ENCODE assay signal across 18 cellular contexts in the genomic region with DNA sequence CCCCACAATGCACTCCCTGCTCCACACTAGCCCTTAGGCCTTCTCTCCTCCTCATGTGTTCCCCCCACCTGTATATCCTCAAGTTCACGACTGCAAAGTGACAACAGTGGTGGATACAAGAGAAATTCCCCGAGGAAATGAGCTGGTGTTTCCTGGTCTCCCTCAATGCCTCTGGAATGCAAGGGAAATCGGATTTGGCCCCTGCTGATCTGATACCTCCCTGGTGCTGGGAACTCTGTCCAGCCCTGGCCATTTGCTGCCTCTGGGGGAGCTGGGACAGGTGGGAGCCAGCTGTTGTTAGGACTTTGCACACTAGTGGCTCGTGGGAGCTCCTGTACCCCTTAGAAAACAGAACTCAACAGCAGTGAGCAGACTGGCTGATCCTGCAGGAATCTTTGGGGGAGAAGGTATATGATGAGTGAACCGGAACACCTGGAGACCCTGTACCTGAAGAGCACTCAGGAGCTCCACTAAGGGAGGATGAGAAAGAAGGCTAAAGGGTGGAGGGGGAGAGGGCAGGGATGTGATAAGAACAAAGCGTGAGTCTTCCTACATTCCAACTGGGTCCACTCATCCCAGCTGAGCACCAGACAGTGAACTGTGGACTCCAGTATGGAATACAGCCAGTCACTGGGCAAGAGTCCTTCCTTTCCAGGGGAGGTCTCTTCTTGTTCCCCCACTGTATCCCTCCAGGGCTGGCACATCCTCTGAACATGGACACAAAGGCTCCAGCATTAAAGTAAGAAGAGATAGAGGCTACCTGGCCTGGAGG.
DNase-seq lines count a peak whose midpoint lies in the region; FAIRE-seq and TF ChIP-seq lines count a peak whose summit lies in the region.
"Had no signal": no experiment of that assay in that cellular context is flagged by ENCODE, and none has a peak within 500 bp of the region (broad histone marks: within the 10 kb centered on the region; RNA-seq: fewer than 3 reads in every experiment).

No MANE protein-coding gene starts in this region.

- H3K79me2 ChIP-seq in osteoblast (ENCODE audit: insufficient read depth, low read length), result no peaks in the 10 kb centered on the region

- peak overlapping the region; percentile 10 for H3K4me2 ChIP-seq in osteoblast (ENCODE audit: insufficient read depth, low read length)
- H3K4me2 ChIP-seq: KMS-11 had no signal

- no peaks in the 10 kb centered on the region for H4K20me1 ChIP-seq in osteoblast (ENCODE audit: insufficient read depth, low read length)

- H3K27ac ChIP-seq in osteoblast (ENCODE audit: low read depth, low read length), result peak overlapping the region; percentile 7
- H3K27ac ChIP-seq: HL-60, KMS-11, SK-N-MC had no signal

- FAIRE-seq in RCC 7860 (lab: Jason Lieb, UNC), result no peak
- no peak for FAIRE-seq in GM12891 (lab: Jason Lieb, UNC)
- FAIRE-seq: endometrium, keratinocyte had no signal

- no peaks in the 10 kb centered on the region for H3K27me3 ChIP-seq in osteoblast (ENCODE audit: insufficient read depth, low read length)

- H3K9me3 ChIP-seq in osteoblast (ENCODE audit: low read depth, low read length), result no peaks in the 10 kb centered on the region

- no peak for TF ChIP-seq POLR2A in GM12891 (IDR thresholded peaks at IDR 0.05; ENCODE audit: low read depth, low read length)

- TF ChIP-seq CTCF in fibroblast of the aortic adventitia (IDR thresholded peaks at IDR 0.05; ENCODE audit: insufficient read depth, low read length) (no peak), osteoblast (IDR thresholded peaks at IDR 0.05; ENCODE audit: extremely low read depth, low read depth, low read length) (no peak)

- H3K4me1 ChIP-seq in osteoblast (ENCODE audit: insufficient read depth, low read length), result peaks cover 21% of the 10 kb centered on the region

- H3K4me3 ChIP-seq in fibroblast of the aortic adventitia (ENCODE audit: low read depth, low read length), result no peak overlapping the region
- H3K4me3 ChIP-seq in osteoblast (ENCODE audit: insufficient read depth, low read length), result no peak overlapping the region
- H3K4me3 ChIP-seq: SK-N-MC had no signal

- DNase-seq in Daoy (ENCODE audit: low read depth), result peak; percentile 43
- peak; percentile 34 for DNase-seq in RCC 7860 (ENCODE audit: low spot score)
- DNase-seq in fibroblast of the aortic adventitia (ENCODE audit: low read depth), result peak; percentile 40
- peak; percentile 94 for DNase-seq in osteoblast (ENCODE audit: insufficient read length, low spot score, missing footprints)
- DNase-seq in stimulated activated CD4-positive, alpha-beta T cell treated with anti-CD3 and anti-CD28 coated beads, Interleukin-2, amount 100 ng/mL, for 48 hours, result no peak
- DNase-seq in NCI-H2171 (lab: John Stamatoyannopoulos, UW), result no peak
- no peak for DNase-seq in NCI-H1694 treated with DMSO at 0.1 percent for 48 hours (lab: John Stamatoyannopoulos, UW)
- no peak for DNase-seq in GM12891 (ENCODE audit: insufficient read length, low spot score)
- DNase-seq: activated CD8-positive, alpha-beta T cell treated with anti-CD3 and anti-CD28 coated beads for 36 hours; activated naive CD8-positive, alpha-beta T cell treated with anti-CD3 and anti-CD28 coated beads, Interleukin-2, amount 50 U/mL, for 24 hours; cerebellar nuclear complex; glutamatergic neuron; NCI-H446 treated with DMSO at 0.1 percent for 48 hours had no signal

- H2AFZ ChIP-seq in osteoblast (ENCODE audit: low read length), result no peak overlapping the region

- no peaks in the 10 kb centered on the region for H3K36me3 ChIP-seq in osteoblast (ENCODE audit: insufficient read depth, low read length)

TF ChIP-seq in GM12891, 5 proteins besides CTCF, POLR2A, EP300 and RAD21:
- TF ChIP-seq POU2F2 (IDR thresholded peaks at IDR 0.05; ENCODE audit: low read depth, low read length), result no peak
- no peak for TF ChIP-seq POLR2AphosphoS5 (IDR thresholded peaks at IDR 0.05; ENCODE audit: low read depth, low read length)
- TF ChIP-seq SPI1 (IDR thresholded peaks at IDR 0.05; ENCODE audit: low read depth, low read length), result no peak
- TF ChIP-seq TAF1 (IDR thresholded peaks at IDR 0.05; ENCODE audit: low read depth, low read length), result no peak
- no peak for TF ChIP-seq PAX5 (IDR thresholded peaks at IDR 0.05; ENCODE audit: insufficient read depth, low read length, severe bottlenecking)

Comparison
In these comparisons a context has a peak if more than half of its experiments do, and no peak if none do; other contexts are left out.
1. DNase-seq: peak in Daoy (single experiment), RCC 7860 (single experiment), fibroblast of the aortic adventitia (single experiment) and osteoblast (single experiment); none in stimulated activated CD4-positive, alpha-beta T cell treated with anti-CD3 and anti-CD28 coated beads, Interleukin-2, amount 100 ng/mL, for 48 hours (0 of 2), NCI-H2171 (single experiment), NCI-H1694 treated with DMSO at 0.1 percent for 48 hours (single experiment) and GM12891 (single experiment).